Comparison of ENCODE assay signal across 8 cellular contexts in genomic region chr2:186695081-186695756, GRCh38. TPM values are rescaled to one million over a fixed set of nuclear protein-coding genes. Genes with fewer than 3 reads are reported as not detected.
DNase-seq lines count a peak whose midpoint lies in the region; ATAC-seq and TF ChIP-seq lines count a peak whose summit lies in the region.

No MANE protein-coding gene starts in this region.

- DNase-seq in Daoy (ENCODE audit: low read depth), result peak; percentile 38
- DNase-seq in NCI-H2227 treated with DMSO at 0.1 percent for 48 hours (lab: John Stamatoyannopoulos, UW), result peak; percentile 50
- peak in 4 of 10 donors; percentile 14 to 55 (median 42) for DNase-seq in dorsolateral prefrontal cortex
- no peak for DNase-seq in NCI-H1436 (lab: John Stamatoyannopoulos, UW)
- DNase-seq in activated T-cell treated with anti-CD3 and anti-CD28 coated beads, Interleukin-2, amount 50 U/mL, for 48 hours, result no peak

- peak in 1 of 56 donors; percentile 7 for TF ChIP-seq CTCF in dorsolateral prefrontal cortex (IDR thresholded peaks at IDR 0.05 in 54 of 56, conservative IDR thresholded peaks at IDR 0.05 in 2 of 56; ENCODE audit: low read depth in 1 of 56, partially characterized antibody in 56 of 56)
- no peak for TF ChIP-seq CTCF in nephron (IDR thresholded peaks at IDR 0.05; ENCODE audit: unreplicated experiment in 3 of 3)

- no peaks in the 10 kb centered on the region for H3K9me3 Mint-ChIP-seq in nephron

- H3K36me3 Mint-ChIP-seq in nephron (ENCODE audit: low read depth), result no peaks in the 10 kb centered on the region

- H3K27ac Mint-ChIP-seq in nephron, result peak overlapping the region; percentile 21 to 81 (median 80)

- peak overlapping the region; percentile 55 to 93 (median 85) for H3K4me3 ChIP-seq in dorsolateral prefrontal cortex

- intact Hi-C loops in dorsolateral prefrontal cortex (cut with DNase I), result no loop called here

- no peaks in the 10 kb centered on the region for H3K27me3 Mint-ChIP-seq in nephron (ENCODE audit: low read depth)

- H3K27ac ChIP-seq in dorsolateral prefrontal cortex, result peak overlapping the region; percentile 12 to 99 (median 92)

- H3K4me1 Mint-ChIP-seq in nephron, result peaks cover 34% of the 10 kb centered on the region

- H3K4me3 Mint-ChIP-seq in nephron, result peak overlapping the region; percentile 92 to 97 (median 94)

- ATAC-seq in HG03039 (IDR thresholded peaks at IDR 0.05; ENCODE audit: unreplicated experiment) (no peak), HG03108 (IDR thresholded peaks at IDR 0.05; ENCODE audit: unreplicated experiment) (no peak)

- no peaks in the 10 kb centered on the region for H3K27me3 ChIP-seq in dorsolateral prefrontal cortex

RNA-seq across cellular contexts. Expression of gene FAM171B, which starts 1.4 kb away (rescaled TPM):
- total RNA-seq in Daoy (2014; rRNA removed; shearing (Covaris generic)), result 2.0 and 3.1 TPM in 2 replicates
- total RNA-seq in dorsolateral prefrontal cortex, result 100 to 1,000 TPM; 110 to 355 (median 223) TPM

Comparison
In these comparisons a context has a peak if more than half of its experiments do, and no peak if none do; other contexts are left out.
1. DNase-seq: peak in Daoy (single experiment) and NCI-H2227 treated with DMSO at 0.1 percent for 48 hours (single experiment); none in NCI-H1436 (single experiment) and activated T-cell treated with anti-CD3 and anti-CD28 coated beads, Interleukin-2, amount 50 U/mL, for 48 hours (0 of 2).
2. RNA of gene FAM171B, which starts 1.4 kb away (total RNA-seq): 110 to 355 TPM in dorsolateral prefrontal cortex; 2.0 to 3.1 TPM in Daoy; every median in the first group is over 10 times any median in the second.